ENCODE assay signal across 20 cellular contexts in the genomic region with DNA sequence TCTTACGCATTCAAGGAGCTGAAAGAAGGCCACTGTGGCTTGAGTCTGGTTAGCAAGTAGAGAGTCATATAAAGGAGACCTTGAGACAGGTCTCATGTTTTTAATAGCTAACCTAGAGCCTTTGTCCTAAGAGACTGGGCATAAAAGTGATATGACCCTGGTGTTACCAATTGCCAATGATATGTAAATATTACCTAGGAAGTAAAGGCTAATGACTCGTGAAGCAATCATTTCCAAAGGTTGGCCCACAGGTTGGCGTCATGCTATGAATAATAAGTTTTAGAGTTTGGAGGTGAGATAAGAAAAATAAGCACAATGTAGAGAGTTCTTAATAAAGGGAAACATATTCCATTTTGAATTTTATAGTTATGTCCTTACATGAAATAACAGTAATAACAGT.
DNase-seq lines count a peak whose midpoint lies in the region; ATAC-seq, FAIRE-seq and TF ChIP-seq lines count a peak whose summit lies in the region.
"Had no signal": no experiment of that assay in that cellular context is flagged by ENCODE, and none has a peak within 500 bp of the region (broad histone marks: within the 10 kb centered on the region; RNA-seq: fewer than 3 reads in every experiment).

No MANE protein-coding gene starts in this region.

- DNase-seq in mammary epithelial cell (peak; percentile 62), MCF 10A (ENCODE audit: unreplicated experiment) (no peak), RCC 7860 (ENCODE audit: low spot score) (peak; percentile 32), kidney glomerular epithelial cell (lab: John Stamatoyannopoulos, UW) (peak; percentile 20), renal cortical epithelial cell (ENCODE audit: low read depth) (peak; percentile 88)
- no peak for DNase-seq in activated naive CD4-positive, alpha-beta T cell treated with anti-CD3 and anti-CD28 coated beads, Interleukin-2, amount 10 ng/mL, durations not matched to agents 7 days and 5 days
- DNase-seq in effector memory CD4-positive, alpha-beta T cell = no peak
- DNase-seq: 8988T, EL, HFFc6, KG1, NCI-H1417 treated with DMSO at 0.1 percent for 48 hours, NCI-H2029 treated with DMSO at 0.1 percent for 48 hours, NCI-H2171 treated with DMSO at 0.1 percent for 48 hours, NCI-H446 treated with DMSO at 0.1 percent for 48 hours, SHP77 treated with DMSO at 0.1 percent for 48 hours, SK-N-SH had no signal

- no peaks in the 10 kb centered on the region for H3K27me3 Mint-ChIP-seq in MCF 10A (ENCODE audit: insufficient read depth, unreplicated experiment)
- H3K27me3 Mint-ChIP-seq in activated naive CD4-positive, alpha-beta T cell treated with anti-CD3 and anti-CD28 coated beads, Interleukin-2, amount 10 ng/mL, durations not matched to agents 7 days and 5 days = no peaks in the 10 kb centered on the region

- CTCF ChIA-PET in mammary epithelial cell (lab: Charles Lee; ENCODE audit: low non-redundant PET) = no interaction called here
- CTCF ChIA-PET in MCF 10A (lab: Yijun Ruan, JAX) = interaction anchor here (0.5 to 1.2 kb wide), 2 partner anchors 11 to 209 kb away, joined by 3 to 4 read pairs; no protein-coding TSS in a partner anchor
- CTCF ChIA-PET in activated naive CD4-positive, alpha-beta T cell treated with anti-CD3 and anti-CD28 coated beads, Interleukin-2, amount 10 ng/mL, durations not matched to agents 7 days and 5 days (lab: Charles Lee) = no interaction called here

- no peaks in the 10 kb centered on the region for H3K27me3 ChIP-seq in mammary epithelial cell (ENCODE audit: insufficient read depth, low read length)
- H3K27me3 ChIP-seq in effector memory CD4-positive, alpha-beta T cell (replicated peaks; ENCODE audit: control insufficient read depth, insufficient read depth, low read length, poor library complexity, severe bottlenecking) = no peaks in the 10 kb centered on the region

- no peaks in the 10 kb centered on the region for H3K79me2 ChIP-seq in mammary epithelial cell (ENCODE audit: insufficient read depth, low read length)

- peak overlapping the region; percentile 71 for H3K27ac ChIP-seq in mammary epithelial cell (ENCODE audit: insufficient read depth, low read depth, low read length)
- no peak overlapping the region for H3K27ac ChIP-seq in effector memory CD4-positive, alpha-beta T cell (ENCODE audit: insufficient read depth, low read length, poor library complexity, severe bottlenecking)

- H3K36me3 ChIP-seq in mammary epithelial cell (ENCODE audit: insufficient read depth, low read length) = no peaks in the 10 kb centered on the region
- no peaks in the 10 kb centered on the region for H3K36me3 ChIP-seq in effector memory CD4-positive, alpha-beta T cell (ENCODE audit: control insufficient read depth, insufficient read depth, low read length)

- peaks cover 4% of the 10 kb centered on the region for H3K4me1 Mint-ChIP-seq in MCF 10A (ENCODE audit: insufficient read depth, unreplicated experiment)
- H3K4me1 Mint-ChIP-seq in activated naive CD4-positive, alpha-beta T cell treated with anti-CD3 and anti-CD28 coated beads, Interleukin-2, amount 10 ng/mL, durations not matched to agents 7 days and 5 days = no peaks in the 10 kb centered on the region
- H3K4me1 Mint-ChIP-seq: CD14-positive monocyte had no signal

- H3K9me3 Mint-ChIP-seq in MCF 10A (ENCODE audit: unreplicated experiment) = no peaks in the 10 kb centered on the region
- no peaks in the 10 kb centered on the region for H3K9me3 Mint-ChIP-seq in activated naive CD4-positive, alpha-beta T cell treated with anti-CD3 and anti-CD28 coated beads, Interleukin-2, amount 10 ng/mL, durations not matched to agents 7 days and 5 days
- H3K9me3 Mint-ChIP-seq: HFFc6 had no signal

- H3K4me1 ChIP-seq in mammary epithelial cell (ENCODE audit: insufficient read depth, low read length) = peaks cover 23% of the 10 kb centered on the region
- H3K4me1 ChIP-seq in effector memory CD4-positive, alpha-beta T cell (ENCODE audit: control insufficient read depth, insufficient read depth, low read length, poor library complexity, severe bottlenecking) = no peaks in the 10 kb centered on the region

- H3K4me2 ChIP-seq in mammary epithelial cell (ENCODE audit: insufficient read depth, low read depth, low read length) = peak overlapping the region; percentile 32
- H3K4me2 ChIP-seq: SK-N-SH had no signal

- WGBS in mammary epithelial cell (ENCODE audit: low coverage, missing lambda C conversion rate) = 55% methylated on average over 3 of the region's 3 CpGs

- H3K36me3 Mint-ChIP-seq in MCF 10A (ENCODE audit: insufficient read depth, unreplicated experiment) = no peaks in the 10 kb centered on the region
- no peaks in the 10 kb centered on the region for H3K36me3 Mint-ChIP-seq in activated naive CD4-positive, alpha-beta T cell treated with anti-CD3 and anti-CD28 coated beads, Interleukin-2, amount 10 ng/mL, durations not matched to agents 7 days and 5 days
- H3K36me3 Mint-ChIP-seq: CD14-positive monocyte had no signal

- dilution Hi-C loops in mammary epithelial cell (cut with HindIII; ENCODE audit: low sequenced_read_pairs) = no loop called here

- H3K9me3 ChIP-seq in mammary epithelial cell (replicated peaks; ENCODE audit: insufficient read depth, low read length) = no peaks in the 10 kb centered on the region
- no peaks in the 10 kb centered on the region for H3K9me3 ChIP-seq in effector memory CD4-positive, alpha-beta T cell (ENCODE audit: control insufficient read depth, low read length)
- H3K9me3 ChIP-seq: SK-N-SH had no signal

- TF ChIP-seq CTCF in mammary epithelial cell (conservative IDR thresholded peaks at IDR 0.05 in 1 of 2, IDR thresholded peaks at IDR 0.05 in 1 of 2; ENCODE audit: extremely low read depth in 1 of 2, insufficient read depth in 1 of 2, low read depth in 1 of 2, low read length in 2 of 2) (no peak), MCF 10A (IDR thresholded peaks at IDR 0.05; ENCODE audit: unreplicated experiment) (no peak)

- intact Hi-C loops in mammary epithelial cell (cut with micrococcal nuclease) = no loop called here
- intact Hi-C loops in MCF 10A (cut with micrococcal nuclease) = no loop called here

- no peak for ATAC-seq in GM21423 (IDR thresholded peaks at IDR 0.05; ENCODE audit: unreplicated experiment)

- no TSS peak for BruUV-seq in mammary epithelial cell (replicated peaks; lab: Mats Ljungman, UMichigan)
- no TSS peak for BruUV-seq in MCF 10A (replicated peaks; lab: Mats Ljungman, UMichigan)

- in situ Hi-C loops in mammary epithelial cell (cut with MboI; ENCODE audit: low sequenced_read_pairs in 2 of 2) = no loop called here

- H3K4me3 ChIP-seq in mammary epithelial cell (replicated peaks in 1 of 3; ENCODE audit: insufficient read depth in 1 of 3, low read depth in 2 of 3, low read length in 3 of 3) = no peak overlapping the region
- no peak overlapping the region for H3K4me3 ChIP-seq in effector memory CD4-positive, alpha-beta T cell (ENCODE audit: insufficient read depth, low read depth, low read length, poor library complexity, severe bottlenecking)

- POLR2A ChIA-PET in MCF 10A (lab: Yijun Ruan, JAX) = interaction anchor here (1.1 to 1.3 kb wide), 2 partner anchors 11 to 17 kb away, joined by 3 to 5 read pairs; no protein-coding TSS in a partner anchor

- no peak overlapping the region for H3K4me3 Mint-ChIP-seq in MCF 10A (ENCODE audit: unreplicated experiment)
- H3K4me3 Mint-ChIP-seq in activated naive CD4-positive, alpha-beta T cell treated with anti-CD3 and anti-CD28 coated beads, Interleukin-2, amount 10 ng/mL, durations not matched to agents 7 days and 5 days = no peak overlapping the region
- H3K4me3 Mint-ChIP-seq: CD14-positive monocyte, HFFc6 had no signal

- H4K20me1 ChIP-seq in mammary epithelial cell (ENCODE audit: insufficient read depth, low read length) = no peaks in the 10 kb centered on the region

- no peak overlapping the region for H3K27ac Mint-ChIP-seq in MCF 10A (ENCODE audit: low read depth, unreplicated experiment)
- no peak overlapping the region for H3K27ac Mint-ChIP-seq in activated naive CD4-positive, alpha-beta T cell treated with anti-CD3 and anti-CD28 coated beads, Interleukin-2, amount 10 ng/mL, durations not matched to agents 7 days and 5 days
- H3K27ac Mint-ChIP-seq: CD14-positive monocyte, HFFc6 had no signal

- H2AFZ ChIP-seq in mammary epithelial cell (ENCODE audit: low read depth, low read length) = peak overlapping the region; percentile 2

- H3K9ac ChIP-seq in mammary epithelial cell (ENCODE audit: insufficient read depth, low read length) = no peak overlapping the region
- H3K9ac ChIP-seq: SK-N-SH had no signal

- FAIRE-seq in RCC 7860 (lab: Jason Lieb, UNC) = peak; percentile 68
- FAIRE-seq: GM12891 had no signal

Comparison
In these comparisons a context has a peak if more than half of its experiments do, and no peak if none do; other contexts are left out.
1. DNase-seq: peak in mammary epithelial cell (single experiment), RCC 7860 (single experiment), kidney glomerular epithelial cell (single experiment) and renal cortical epithelial cell (single experiment); none in MCF 10A (single experiment), activated naive CD4-positive, alpha-beta T cell treated with anti-CD3 and anti-CD28 coated beads, Interleukin-2, amount 10 ng/mL, durations not matched to agents 7 days and 5 days (single experiment) and effector memory CD4-positive, alpha-beta T cell (0 of 3).